ENCODE assay signal across 10 cellular contexts in genomic region chr10:104340099-104340594, GRCh38. TPM values are rescaled to one million over a fixed set of nuclear protein-coding genes. Genes with fewer than 3 reads are reported as not detected.
DNase-seq lines count a peak whose midpoint lies in the region; ATAC-seq and TF ChIP-seq lines count a peak whose summit lies in the region.
"Had no signal": no experiment of that assay in that cellular context is flagged by ENCODE, and none has a peak within 500 bp of the region (broad histone marks: within the 10 kb centered on the region; RNA-seq: fewer than 3 reads in every experiment).

No MANE protein-coding gene starts in this region.

- no peaks in the 10 kb centered on the region for H3K9me3 ChIP-seq in CD4-positive, CD25-positive, alpha-beta regulatory T cell (ENCODE audit: control insufficient read depth in 2 of 2, low read length in 2 of 2)
- H3K9me3 ChIP-seq in Panc1 (ENCODE audit: control insufficient read depth, insufficient read depth, low read depth, low read length) (no peaks in the 10 kb centered on the region), neural progenitor cell (ENCODE audit: low read depth) (no peaks in the 10 kb centered on the region)

- H3K36me3 Mint-ChIP-seq in CD4-positive, CD25-positive, alpha-beta regulatory T cell: no peaks in the 10 kb centered on the region
- H3K36me3 Mint-ChIP-seq in neural progenitor cell: no peaks in the 10 kb centered on the region

- peak; percentile 67 for TF ChIP-seq POLR2A in erythroblast (IDR thresholded peaks at IDR 0.05; ENCODE audit: low read length)

- CTCF ChIA-PET in Panc1 (lab: Charles Lee): no interaction called here

- peaks cover 37% of the 10 kb centered on the region for H3K4me1 ChIP-seq in CD4-positive, CD25-positive, alpha-beta regulatory T cell (ENCODE audit: control insufficient read depth, insufficient read depth, low read length, poor library complexity, severe bottlenecking)
- H3K4me1 ChIP-seq in Panc1 (ENCODE audit: control insufficient read depth, insufficient read depth, low read length): peaks cover 40% of the 10 kb centered on the region
- H3K4me1 ChIP-seq in neural progenitor cell: peaks cover 9% of the 10 kb centered on the region

- POLR2A ChIA-PET in Panc1 (lab: Charles Lee): interaction anchor here (0.6 kb wide), 1 partner anchor 16 kb away, joined by 5 read pairs; no protein-coding TSS in a partner anchor

- H3K27me3 ChIP-seq in CD4-positive, CD25-positive, alpha-beta regulatory T cell (ENCODE audit: control insufficient read depth, insufficient read depth, low read length): peaks cover 3% of the 10 kb centered on the region
- H3K27me3 ChIP-seq in Panc1 (ENCODE audit: control insufficient read depth, insufficient read depth, low read length) (no peaks in the 10 kb centered on the region), neural progenitor cell (peaks cover 27% of the 10 kb centered on the region)

- H3K9ac ChIP-seq in neural progenitor cell: no peak overlapping the region

- peak overlapping the region in 2 of 3 donors; percentile 26 to 52 for H3K27ac Mint-ChIP-seq in CD4-positive, CD25-positive, alpha-beta regulatory T cell
- H3K27ac Mint-ChIP-seq in neural progenitor cell: no peak overlapping the region

- H3K36me3 ChIP-seq in CD4-positive, CD25-positive, alpha-beta regulatory T cell (ENCODE audit: control insufficient read depth, insufficient read depth, low read length): no peaks in the 10 kb centered on the region
- H3K36me3 ChIP-seq in Panc1 (ENCODE audit: control insufficient read depth, insufficient read depth, low read length) (peaks cover 4% of the 10 kb centered on the region; the same call in 1 of the 2 replicates), neural progenitor cell (no peaks in the 10 kb centered on the region)

- no peak overlapping the region for H3K4me2 ChIP-seq in neural progenitor cell

- peaks cover 22% of the 10 kb centered on the region for H3F3A ChIP-seq in neural progenitor cell (ENCODE audit: low read depth)

- H3K27ac ChIP-seq in CD4-positive, CD25-positive, alpha-beta regulatory T cell (ENCODE audit: insufficient read depth, low read length, poor library complexity, severe bottlenecking): no peak overlapping the region
- H3K27ac ChIP-seq in Panc1 (ENCODE audit: low read length) (peak overlapping the region; percentile 99), neural progenitor cell (no peak overlapping the region)

- intact Hi-C loops in Panc1 (cut with micrococcal nuclease; ENCODE audit: unreplicated experiment): no loop called here

- H3K79me2 ChIP-seq in neural progenitor cell (ENCODE audit: low read depth): peaks cover 25% of the 10 kb centered on the region

- no peak for TF ChIP-seq CTCF in Panc1 (IDR thresholded peaks at IDR 0.05)
- no peak for TF ChIP-seq CTCF in neural progenitor cell (IDR thresholded peaks at IDR 0.05)

- peaks cover 15% of the 10 kb centered on the region for H4K20me1 ChIP-seq in neural progenitor cell (ENCODE audit: low read depth)

- H2AFZ ChIP-seq in neural progenitor cell (replicated peaks): no peak overlapping the region

- H3K27me3 Mint-ChIP-seq in CD4-positive, CD25-positive, alpha-beta regulatory T cell: peaks cover 20% of the 10 kb centered on the region
- H3K27me3 Mint-ChIP-seq in neural progenitor cell (ENCODE audit: insufficient read depth, low read depth): peaks cover 7% of the 10 kb centered on the region

- peak overlapping the region; percentile 52 to 91 (median 76) for H3K4me3 Mint-ChIP-seq in CD4-positive, CD25-positive, alpha-beta regulatory T cell
- H3K4me3 Mint-ChIP-seq in neural progenitor cell: peak overlapping the region; percentile 61

- in situ Hi-C loops in Panc1 (cut with HindIII; ENCODE audit: low pct_unique_long_range_greater_than_20kb, low sequenced_read_pairs): no loop called here

- no TSS peak for BruUV-seq in Panc1 (replicated peaks; lab: Mats Ljungman, UMichigan)

- DNase-seq in CD4-positive, CD25-positive, alpha-beta regulatory T cell: no peak
- DNase-seq in Panc1 (ENCODE audit: low read depth, low spot score) (no peak), erythroblast (lab: John Stamatoyannopoulos, UW) (peak; percentile 83 to 85), neural progenitor cell (ENCODE audit: low spot score) (no peak), A172 (ENCODE audit: low spot score) (no peak), retina (no peak)
- DNase-seq in activated CD4-positive, CD25-positive, alpha-beta regulatory T cell (lab: John Stamatoyannopoulos, UW): no peak
- DNase-seq: central memory CD4-positive, alpha-beta T cell; GOT3 had no signal

- no peak for ATAC-seq in CD4-positive, CD25-positive, alpha-beta regulatory T cell (ENCODE audit: low read depth in 2 of 2)
- no peak for ATAC-seq in Panc1
- ATAC-seq in HG02571 (IDR thresholded peaks at IDR 0.05; ENCODE audit: unreplicated experiment): no peak

- H3K4me3 ChIP-seq in CD4-positive, CD25-positive, alpha-beta regulatory T cell (ENCODE audit: low read depth, low read length): no peak overlapping the region
- H3K4me3 ChIP-seq in Panc1 (ENCODE audit: low read depth in 2 of 2, low read length in 2 of 2) (peak overlapping the region in 1 of 2 experiments; percentile 83; a peak in 3 of 4 replicates), neural progenitor cell (no peak overlapping the region)

- H3K4me1 Mint-ChIP-seq in CD4-positive, CD25-positive, alpha-beta regulatory T cell: peaks cover 13 to 33% (median 23%) of the 10 kb centered on the region in 4 donors
- H3K4me1 Mint-ChIP-seq in neural progenitor cell: peaks cover 33% of the 10 kb centered on the region

- H3K9me3 Mint-ChIP-seq in CD4-positive, CD25-positive, alpha-beta regulatory T cell: peaks cover 0 to under 1% (median 0%) of the 10 kb centered on the region in 7 donors
- H3K9me3 Mint-ChIP-seq in neural progenitor cell: no peaks in the 10 kb centered on the region

RNA-seq across cellular contexts. Expression of gene ITPRIP, which starts 1.9 kb away (rescaled TPM):
- 68.4 TPM for total RNA-seq in CD4-positive, CD25-positive, alpha-beta regulatory T cell
- polyA plus RNA-seq in CD4-positive, CD25-positive, alpha-beta regulatory T cell: 10 to 100 TPM; 10.9 to 16.8 (median 12.5) TPM
- total RNA-seq in Panc1 (2021; ENCODE audit: unreplicated experiment) (55.0 TPM), neural progenitor cell (ENCODE audit: low replicate concordance) (1.6 and 4.4 TPM in 2 replicates)
- 52.8 TPM for polyA plus RNA-seq in Panc1 (2012; ENCODE audit: insufficient read length)
- 4.8 and 6.2 TPM in 2 replicates for total RNA-seq in A172 (2014; rRNA removed; shearing (Covaris generic))

RNA-seq across cellular contexts. Expression of gene CFAP58, which starts 13.5 kb away (rescaled TPM):
- total RNA-seq in CD4-positive, CD25-positive, alpha-beta regulatory T cell: not detected
- under 1 TPM in 1 of 4 donors, not detected in 3; 0.51 TPM for polyA plus RNA-seq in CD4-positive, CD25-positive, alpha-beta regulatory T cell
- total RNA-seq in Panc1 (2021; ENCODE audit: unreplicated experiment) (2.0 TPM), neural progenitor cell (ENCODE audit: low replicate concordance) (0.53 and 1.7 TPM in 2 replicates)
- polyA plus RNA-seq in Panc1 (2012; ENCODE audit: insufficient read length): 1.4 TPM
- 0.74 and 0.83 TPM in 2 replicates for total RNA-seq in A172 (2014; rRNA removed; shearing (Covaris generic))

Comparison
In these comparisons a context has a peak if more than half of its experiments do, and no peak if none do; other contexts are left out.
1. DNase-seq: peak in erythroblast (2 of 2); none in CD4-positive, CD25-positive, alpha-beta regulatory T cell (0 of 3), Panc1 (single experiment), neural progenitor cell (single experiment), activated CD4-positive, CD25-positive, alpha-beta regulatory T cell (0 of 4), A172 (single experiment) and retina (single experiment).